Comparison of ENCODE assay signal across 19 cellular contexts in genomic region chr18:23711421-23711820, GRCh38. TPM values are rescaled to one million over a fixed set of nuclear protein-coding genes. Genes with fewer than 3 reads are reported as not detected.
DNase-seq lines count a peak whose midpoint lies in the region; ATAC-seq, FAIRE-seq and TF ChIP-seq lines count a peak whose summit lies in the region.
"Had no signal": no experiment of that assay in that cellular context is flagged by ENCODE, and none has a peak within 500 bp of the region (broad histone marks: within the 10 kb centered on the region; RNA-seq: fewer than 3 reads in every experiment).

No MANE protein-coding gene starts in this region.

- peaks cover 11% of the 10 kb centered on the region for H3K9me3 Mint-ChIP-seq in activated CD4-positive, alpha-beta T cell treated with anti-CD3 and anti-CD28 coated beads, Interleukin-2, amount 10 ng/mL, durations not matched to agents 7 days and 5 days
- H3K9me3 Mint-ChIP-seq: CD4-positive, alpha-beta T cell had no signal

- no peak for DNase-seq in D721Med (ENCODE audit: insufficient read length, low spot score)
- no peak for DNase-seq in colonic mucosa
- DNase-seq in mucosa of descending colon = no peak
- no peak for DNase-seq in NAMALWA (ENCODE audit: low spot score)
- no peak for DNase-seq in MM.1S
- DNase-seq in activated CD4-positive, alpha-beta T cell treated with anti-CD3 and anti-CD28 coated beads, Interleukin-2, amount 10 ng/mL, durations not matched to agents 7 days and 5 days = no peak
- DNase-seq: AML-193; Caco-2; CD4-positive, alpha-beta T cell; DMS153; DMS79; GDM1; H9 had no signal

- peaks cover 39% of the 10 kb centered on the region for H3K4me1 ChIP-seq in Loucy (ENCODE audit: insufficient read depth, low read length, poor library complexity, severe bottlenecking)
- H3K4me1 ChIP-seq in colonic mucosa = no peaks in the 10 kb centered on the region
- peaks cover 13% of the 10 kb centered on the region for H3K4me1 ChIP-seq in mucosa of descending colon (ENCODE audit: low read depth)
- H3K4me1 ChIP-seq in MM.1S (ENCODE audit: low read length) = no peaks in the 10 kb centered on the region

- no peaks in the 10 kb centered on the region for H3F3A ChIP-seq in Loucy (ENCODE audit: low read depth)
- no peaks in the 10 kb centered on the region for H3F3A ChIP-seq in MM.1S (ENCODE audit: insufficient read depth, low read length)

- peaks cover 12% of the 10 kb centered on the region for H3K27me3 Mint-ChIP-seq in activated CD4-positive, alpha-beta T cell treated with anti-CD3 and anti-CD28 coated beads, Interleukin-2, amount 10 ng/mL, durations not matched to agents 7 days and 5 days

- H3K9me3 ChIP-seq in Loucy (ENCODE audit: insufficient read depth, low read depth, low read length) (no peaks in the 10 kb centered on the region), colonic mucosa (no peaks in the 10 kb centered on the region), mucosa of descending colon (peaks cover 5% of the 10 kb centered on the region), MM.1S (replicated peaks; ENCODE audit: insufficient read depth, low read length) (no peaks in the 10 kb centered on the region)
- H3K9me3 ChIP-seq: Caco-2 had no signal

- POLR2A ChIA-PET in activated CD4-positive, alpha-beta T cell treated with anti-CD3 and anti-CD28 coated beads, Interleukin-2, amount 10 ng/mL, durations not matched to agents 7 days and 5 days (lab: Charles Lee) = no interaction called here

- peaks cover 12% of the 10 kb centered on the region for H3K36me3 Mint-ChIP-seq in activated CD4-positive, alpha-beta T cell treated with anti-CD3 and anti-CD28 coated beads, Interleukin-2, amount 10 ng/mL, durations not matched to agents 7 days and 5 days (ENCODE audit: low read depth)

- H3K27me3 ChIP-seq in Loucy (ENCODE audit: insufficient read depth, low read length, poor library complexity, severe bottlenecking) = no peaks in the 10 kb centered on the region
- H3K27me3 ChIP-seq in colonic mucosa = no peaks in the 10 kb centered on the region
- no peaks in the 10 kb centered on the region for H3K27me3 ChIP-seq in MM.1S (replicated peaks; ENCODE audit: insufficient read depth, low read length)

- H3K4me3 ChIP-seq in Loucy (ENCODE audit: low read length, poor library complexity, severe bottlenecking) (no peak overlapping the region), colonic mucosa (no peak overlapping the region), mucosa of descending colon (no peak overlapping the region), MM.1S (ENCODE audit: low read length) (no peak overlapping the region)

- H3K4me3 Mint-ChIP-seq in activated CD4-positive, alpha-beta T cell treated with anti-CD3 and anti-CD28 coated beads, Interleukin-2, amount 10 ng/mL, durations not matched to agents 7 days and 5 days = no peak overlapping the region
- H3K4me3 Mint-ChIP-seq: CD4-positive, alpha-beta T cell; H9 had no signal

- no peaks in the 10 kb centered on the region for H3K36me3 ChIP-seq in Loucy (ENCODE audit: insufficient read depth, low read length)
- H3K36me3 ChIP-seq in colonic mucosa = no peaks in the 10 kb centered on the region
- no peaks in the 10 kb centered on the region for H3K36me3 ChIP-seq in mucosa of descending colon (ENCODE audit: low read depth)
- no peaks in the 10 kb centered on the region for H3K36me3 ChIP-seq in MM.1S (replicated peaks; ENCODE audit: insufficient read depth, low read length)

- H3K9me2 ChIP-seq in Loucy (replicated peaks; ENCODE audit: low read depth, low read length) (no peaks in the 10 kb centered on the region), MM.1S (replicated peaks; ENCODE audit: insufficient read depth, low read length) (no peaks in the 10 kb centered on the region)

- H2AFZ ChIP-seq in Loucy (ENCODE audit: low read length) (no peak overlapping the region), MM.1S (ENCODE audit: low read length) (no peak overlapping the region)

- intact Hi-C loops in colonic mucosa (cut with DNase I) (no loop called here), mucosa of descending colon (cut with DNase I, micrococcal nuclease) (no loop called here)

- CTCF ChIA-PET in activated CD4-positive, alpha-beta T cell treated with anti-CD3 and anti-CD28 coated beads, Interleukin-2, amount 10 ng/mL, durations not matched to agents 7 days and 5 days (lab: Charles Lee) = interaction anchor here (2.2 kb wide), 1 partner anchor 9 kb away, joined by 5 read pairs; no protein-coding TSS in a partner anchor

- peaks cover 19% of the 10 kb centered on the region for H3K4me1 Mint-ChIP-seq in activated CD4-positive, alpha-beta T cell treated with anti-CD3 and anti-CD28 coated beads, Interleukin-2, amount 10 ng/mL, durations not matched to agents 7 days and 5 days

- ATAC-seq in mucosa of descending colon = peak; percentile 91
- no peak for ATAC-seq in GM19023 (IDR thresholded peaks at IDR 0.05; ENCODE audit: unreplicated experiment)

- H3K4me2 ChIP-seq in Loucy (ENCODE audit: low read depth, low read length, poor library complexity, severe bottlenecking) = peak overlapping the region; percentile 52
- H3K4me2 ChIP-seq in MM.1S (ENCODE audit: low read depth, low read length) = no peak overlapping the region

- TF ChIP-seq CTCF in D721Med (IDR thresholded peaks at IDR 0.05; ENCODE audit: insufficient read depth, missing control alignments) = no peak
- no peak for TF ChIP-seq CTCF in Loucy (conservative IDR thresholded peaks at IDR 0.05; ENCODE audit: low read length)
- TF ChIP-seq CTCF in colonic mucosa (IDR thresholded peaks at IDR 0.05) = no peak
- TF ChIP-seq CTCF in mucosa of descending colon (IDR thresholded peaks at IDR 0.05) = no peak
- no peak for TF ChIP-seq CTCF in MM.1S (IDR thresholded peaks at IDR 0.05; ENCODE audit: low read length)

- H3K9ac ChIP-seq in Loucy (ENCODE audit: low read depth, low read length, poor library complexity, severe bottlenecking) = no peak overlapping the region
- H3K9ac ChIP-seq in colonic mucosa (ENCODE audit: low read depth in 2 of 2, low read length in 2 of 2) = no peak overlapping the region
- H3K9ac ChIP-seq in MM.1S (ENCODE audit: low read length) = no peak overlapping the region

- no peak overlapping the region for H3K27ac Mint-ChIP-seq in activated CD4-positive, alpha-beta T cell treated with anti-CD3 and anti-CD28 coated beads, Interleukin-2, amount 10 ng/mL, durations not matched to agents 7 days and 5 days
- H3K27ac Mint-ChIP-seq: CD4-positive, alpha-beta T cell; H9 had no signal

- peak; percentile 55 for FAIRE-seq in D721Med (lab: Jason Lieb, UNC)
- FAIRE-seq: GM12892, GM18507, H1 had no signal

- no peaks in the 10 kb centered on the region for H4K20me1 ChIP-seq in Loucy (ENCODE audit: insufficient read depth, low read length, poor library complexity, severe bottlenecking)
- no peaks in the 10 kb centered on the region for H4K20me1 ChIP-seq in MM.1S (ENCODE audit: insufficient read depth, low read length)

- H3K27ac ChIP-seq in colonic mucosa (peak overlapping the region; percentile 29), MM.1S (ENCODE audit: low read length) (no peak overlapping the region)
- H3K27ac ChIP-seq: C4-2B had no signal

- H3K79me2 ChIP-seq in Loucy (ENCODE audit: insufficient read depth, low read length) = no peaks in the 10 kb centered on the region
- H3K79me2 ChIP-seq in MM.1S (ENCODE audit: low read length) = no peaks in the 10 kb centered on the region

RNA-seq across cellular contexts. Expression of gene LAMA3, which starts 22.2 kb away (rescaled TPM):
- total RNA-seq in colonic mucosa (10 to 100 TPM; 31.9 to 41.3 TPM), mucosa of descending colon (10 to 100 TPM; 29.0 to 62.0 (median 49.0) TPM)
- under 1 TPM; 0.20 to 0.54 TPM for total RNA-seq in activated CD4-positive, alpha-beta T cell treated with anti-CD3 and anti-CD28 coated beads, Interleukin-2, amount 10 ng/mL, durations not matched to agents 7 days and 5 days

RNA-seq across cellular contexts. Expression of gene ANKRD29, which starts 48.7 kb away (rescaled TPM):
- total RNA-seq in colonic mucosa (1 to 10 TPM; 1.0 to 1.1 TPM), mucosa of descending colon (1 to 10 TPM; 1.5 to 3.3 (median 1.9) TPM)
- total RNA-seq in activated CD4-positive, alpha-beta T cell treated with anti-CD3 and anti-CD28 coated beads, Interleukin-2, amount 10 ng/mL, durations not matched to agents 7 days and 5 days = under 1 TPM in 1 of 2 experiments, not detected in 1; 0.25 TPM

Comparison
In these comparisons a context has a peak if more than half of its experiments do, and no peak if none do; other contexts are left out.
1. RNA of gene LAMA3, which starts 22.2 kb away (total RNA-seq): 29.0 to 62.0 TPM in mucosa of descending colon and 31.9 to 41.3 TPM in colonic mucosa; 0.20 to 0.54 TPM in activated CD4-positive, alpha-beta T cell treated with anti-CD3 and anti-CD28 coated beads, Interleukin-2, amount 10 ng/mL, durations not matched to agents 7 days and 5 days; every median in the first group is over 10 times any median in the second.